25 cellular contexts compared by ENCODE assay signal in the genomic region with DNA sequence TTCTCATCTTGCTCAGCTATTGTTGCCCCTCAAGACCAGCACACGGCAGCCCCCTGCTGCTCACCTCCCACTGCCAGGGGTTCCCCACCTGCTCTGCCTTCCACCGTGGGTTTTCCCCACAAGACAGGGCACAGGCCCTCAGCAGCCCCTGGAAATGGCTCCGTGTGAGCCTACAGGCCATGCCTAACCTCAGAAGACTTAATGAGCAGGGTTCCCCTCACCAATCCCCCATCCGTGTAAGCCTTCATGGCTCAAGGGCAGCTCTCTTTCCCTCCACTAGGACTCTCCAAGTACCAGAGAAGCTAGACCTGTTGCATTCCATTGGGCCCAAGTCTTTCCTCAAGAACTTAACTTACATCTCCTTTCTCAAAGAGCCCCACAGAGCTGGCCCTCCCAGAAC. TPM values are rescaled to one million over a fixed set of nuclear protein-coding genes. Genes with fewer than 3 reads are reported as not detected.
A peak's percentile ranks its signal among the peaks of the same experiment; 100 is the strongest.
DNase-seq lines count a peak whose midpoint lies in the region; ATAC-seq and TF ChIP-seq lines count a peak whose summit lies in the region.
"Had no signal": no experiment of that assay in that cellular context is flagged by ENCODE, and none has a peak within 500 bp of the region (broad histone marks: within the 10 kb centered on the region; RNA-seq: fewer than 3 reads in every experiment).

No MANE protein-coding gene starts in this region.

- H3K27me3 Mint-ChIP-seq in activated naive CD4-positive, alpha-beta T cell treated with anti-CD3 and anti-CD28 coated beads, Interleukin-2, amount 50 U/mL, for 24 hours: no peaks in the 10 kb centered on the region
- H3K27me3 Mint-ChIP-seq in activated naive CD8-positive, alpha-beta T cell treated with anti-CD3 and anti-CD28 coated beads, Interleukin-2, amount 50 U/mL, for 24 hours: no peaks in the 10 kb centered on the region
- H3K27me3 Mint-ChIP-seq: type B pancreatic cell had no signal

- 0 out of 2 replicates have a peak, but pooled peaks have one; percentile 12 for ATAC-seq in Panc1
- peak; percentile 16 for ATAC-seq in activated naive CD8-positive, alpha-beta T cell treated with anti-CD3 and anti-CD28 coated beads, Interleukin-2, amount 50 U/mL, for 24 hours
- ATAC-seq in stimulated activated naive CD8-positive, alpha-beta T cell treated with anti-CD3 and anti-CD28 coated beads, Interleukin-15, Interleukin-2, amounts not matched to agents 100 U/mL and 50 U/mL, for 24 hours: peak; percentile 34
- no peak for ATAC-seq in HG03354 (IDR thresholded peaks at IDR 0.05; ENCODE audit: poor library complexity, severe bottlenecking, unreplicated experiment)
- ATAC-seq in HG03469 (IDR thresholded peaks at IDR 0.05; ENCODE audit: unreplicated experiment): no peak
- ATAC-seq: sciatic nerve had no signal

- in situ Hi-C loops in Panc1 (cut with HindIII; ENCODE audit: low pct_unique_long_range_greater_than_20kb, low sequenced_read_pairs): no loop called here

- intact Hi-C loops in Panc1 (cut with micrococcal nuclease; ENCODE audit: unreplicated experiment): no loop called here
- intact Hi-C loops in dorsolateral prefrontal cortex (cut with DNase I): no loop called here

- H3K4me1 ChIP-seq in Panc1 (ENCODE audit: control insufficient read depth, insufficient read depth, low read length): no peaks in the 10 kb centered on the region
- H3K4me1 ChIP-seq: body of pancreas, Caco-2, stomach had no signal

- no peaks in the 10 kb centered on the region for H3K9me3 ChIP-seq in Panc1 (ENCODE audit: control insufficient read depth, insufficient read depth, low read depth, low read length)
- H3K9me3 ChIP-seq: body of pancreas, Caco-2, SK-N-SH, stomach had no signal

- H3K27ac Mint-ChIP-seq in activated naive CD4-positive, alpha-beta T cell treated with anti-CD3 and anti-CD28 coated beads, Interleukin-2, amount 50 U/mL, for 24 hours: peak overlapping the region; percentile 95
- H3K27ac Mint-ChIP-seq in activated naive CD8-positive, alpha-beta T cell treated with anti-CD3 and anti-CD28 coated beads, Interleukin-2, amount 50 U/mL, for 24 hours: peak overlapping the region; percentile 90
- H3K27ac Mint-ChIP-seq: type B pancreatic cell had no signal

- peaks cover 2% of the 10 kb centered on the region for H3K36me3 Mint-ChIP-seq in activated naive CD4-positive, alpha-beta T cell treated with anti-CD3 and anti-CD28 coated beads, Interleukin-2, amount 50 U/mL, for 24 hours
- H3K36me3 Mint-ChIP-seq in activated naive CD8-positive, alpha-beta T cell treated with anti-CD3 and anti-CD28 coated beads, Interleukin-2, amount 50 U/mL, for 24 hours (ENCODE audit: low read depth): peaks cover 3% of the 10 kb centered on the region
- H3K36me3 Mint-ChIP-seq: type B pancreatic cell had no signal

- H3K4me1 Mint-ChIP-seq in activated naive CD4-positive, alpha-beta T cell treated with anti-CD3 and anti-CD28 coated beads, Interleukin-2, amount 50 U/mL, for 24 hours: peaks cover 71% of the 10 kb centered on the region
- H3K4me1 Mint-ChIP-seq in activated naive CD8-positive, alpha-beta T cell treated with anti-CD3 and anti-CD28 coated beads, Interleukin-2, amount 50 U/mL, for 24 hours: peaks cover 79% of the 10 kb centered on the region

- H3K9me3 Mint-ChIP-seq in activated naive CD4-positive, alpha-beta T cell treated with anti-CD3 and anti-CD28 coated beads, Interleukin-2, amount 50 U/mL, for 24 hours: no peaks in the 10 kb centered on the region
- no peaks in the 10 kb centered on the region for H3K9me3 Mint-ChIP-seq in activated naive CD8-positive, alpha-beta T cell treated with anti-CD3 and anti-CD28 coated beads, Interleukin-2, amount 50 U/mL, for 24 hours
- H3K9me3 Mint-ChIP-seq: type B pancreatic cell had no signal

- H3K4me3 ChIP-seq in Panc1 (ENCODE audit: low read depth in 2 of 2, low read length in 2 of 2) (no peak overlapping the region), dorsolateral prefrontal cortex (no peak overlapping the region)
- H3K4me3 ChIP-seq: body of pancreas, lung, stomach had no signal

- H3K4me3 Mint-ChIP-seq in activated naive CD4-positive, alpha-beta T cell treated with anti-CD3 and anti-CD28 coated beads, Interleukin-2, amount 50 U/mL, for 24 hours: peak overlapping the region; percentile 45
- H3K4me3 Mint-ChIP-seq in activated naive CD8-positive, alpha-beta T cell treated with anti-CD3 and anti-CD28 coated beads, Interleukin-2, amount 50 U/mL, for 24 hours: peak overlapping the region; percentile 35
- H3K4me3 Mint-ChIP-seq: type B pancreatic cell had no signal

- H3K27me3 ChIP-seq in Panc1 (ENCODE audit: control insufficient read depth, insufficient read depth, low read length): no peaks in the 10 kb centered on the region
- H3K27me3 ChIP-seq in dorsolateral prefrontal cortex: peaks cover 0 to 17% (median 0%) of the 10 kb centered on the region in 45 donors
- H3K27me3 ChIP-seq: body of pancreas, stomach had no signal

- POLR2A ChIA-PET in Panc1 (lab: Charles Lee): no interaction called here

- CTCF ChIA-PET in Panc1 (lab: Charles Lee): interaction anchor here (0.6 kb wide), 1 partner anchor 65 kb away, joined by 4 read pairs; no protein-coding TSS in a partner anchor

- H3K36me3 ChIP-seq in Panc1 (ENCODE audit: control insufficient read depth, insufficient read depth, low read length): no peaks in the 10 kb centered on the region
- H3K36me3 ChIP-seq: stomach had no signal

- DNase-seq in activated naive CD4-positive, alpha-beta T cell (lab: John Stamatoyannopoulos, UW): no peak
- DNase-seq in Panc1 (ENCODE audit: low read depth, low spot score): no peak
- DNase-seq in activated naive CD8-positive, alpha-beta T cell treated with anti-CD3 and anti-CD28 coated beads, Interleukin-2, amount 50 U/mL, for 24 hours: peak; percentile 46
- peak; percentile 45 for DNase-seq in stimulated activated naive CD8-positive, alpha-beta T cell treated with anti-CD3 and anti-CD28 coated beads, Interleukin-15, Interleukin-2, amounts not matched to agents 100 U/mL and 50 U/mL, for 24 hours
- DNase-seq in dorsolateral prefrontal cortex: no peak
- DNase-seq: activated CD4-positive, alpha-beta T cell treated with anti-CD3 and anti-CD28 coated beads, Interleukin-2, amount 50 U/mL, for 4 hours; activated gamma-delta T cell treated with Interleukin-2 at 50 U/mL for 16 hours; Caco-2; foreskin fibroblast; hypothalamus; kidney; NCI-H2029; NCI-H446 treated with DMSO at 0.1 percent for 48 hours; NK-92 treated with Interleukin-12 subunit alpha and Interleukin-12 subunit beta, amount 100 ng/mL, for 24 hours; RPMI8226; SK-N-SH; stomach had no signal

- H3K27ac ChIP-seq in Panc1 (ENCODE audit: low read length): no peak overlapping the region
- no peak overlapping the region for H3K27ac ChIP-seq in dorsolateral prefrontal cortex
- H3K27ac ChIP-seq: epithelial cell of prostate, stomach had no signal

- no TSS peak for BruUV-seq in Panc1 (replicated peaks; lab: Mats Ljungman, UMichigan)

- no peak for TF ChIP-seq CTCF in Panc1 (IDR thresholded peaks at IDR 0.05)
- no peak for TF ChIP-seq CTCF in dorsolateral prefrontal cortex (IDR thresholded peaks at IDR 0.05 in 54 of 56, conservative IDR thresholded peaks at IDR 0.05 in 2 of 56; ENCODE audit: low read depth in 1 of 56, partially characterized antibody in 56 of 56)

RNA-seq across cellular contexts. Expression of gene RCAN3, which starts 18.4 kb away (rescaled TPM):
- total RNA-seq in Panc1 (2021; ENCODE audit: unreplicated experiment) (17.5 TPM), dorsolateral prefrontal cortex (10 to 100 TPM in 4 of 120 experiments, 1 to 10 TPM in 116; 2.3 to 12.6 (median 5.5) TPM)
- polyA plus RNA-seq in Panc1 (2012; ENCODE audit: insufficient read length): 10.9 TPM

Comparison
In these comparisons a context has a peak if more than half of its experiments do, and no peak if none do; other contexts are left out.
1. DNase-seq: peak in activated naive CD8-positive, alpha-beta T cell treated with anti-CD3 and anti-CD28 coated beads, Interleukin-2, amount 50 U/mL, for 24 hours (single experiment) and stimulated activated naive CD8-positive, alpha-beta T cell treated with anti-CD3 and anti-CD28 coated beads, Interleukin-15, Interleukin-2, amounts not matched to agents 100 U/mL and 50 U/mL, for 24 hours (single experiment); none in activated naive CD4-positive, alpha-beta T cell (0 of 4), Panc1 (single experiment) and dorsolateral prefrontal cortex (0 of 10).
2. ATAC-seq: peak in Panc1 (single experiment), activated naive CD8-positive, alpha-beta T cell treated with anti-CD3 and anti-CD28 coated beads, Interleukin-2, amount 50 U/mL, for 24 hours (single experiment) and stimulated activated naive CD8-positive, alpha-beta T cell treated with anti-CD3 and anti-CD28 coated beads, Interleukin-15, Interleukin-2, amounts not matched to agents 100 U/mL and 50 U/mL, for 24 hours (single experiment); none in HG03354 (single experiment) and HG03469 (single experiment).